10 cellular contexts compared by ENCODE assay signal in the genomic region with DNA sequence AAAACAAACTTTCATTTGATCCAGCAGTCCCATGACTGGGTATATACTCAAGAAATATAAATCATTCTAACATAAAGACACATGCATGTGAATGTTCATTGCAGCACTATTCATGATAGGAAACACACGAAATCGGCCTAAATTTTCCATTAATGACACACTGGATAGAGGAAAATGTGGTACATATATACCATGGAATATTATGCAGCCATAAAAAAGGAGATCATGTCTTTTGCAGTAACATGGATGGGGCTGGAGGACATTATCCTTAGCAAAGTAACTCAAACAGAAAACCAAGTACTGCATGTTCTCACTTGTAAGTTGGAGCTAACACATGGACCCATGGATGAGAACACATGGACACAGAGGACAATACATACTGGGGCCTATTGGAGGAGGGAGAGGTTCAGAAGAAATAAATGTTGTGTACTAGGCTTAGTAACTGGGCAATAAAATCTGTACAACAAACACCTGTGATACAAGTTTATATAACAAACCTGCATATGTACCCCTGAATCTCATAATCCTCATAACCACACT.
"Had no signal": no experiment of that assay in that cellular context is flagged by ENCODE, and none has a peak within 500 bp of the region (broad histone marks: within the 10 kb centered on the region; RNA-seq: fewer than 3 reads in every experiment).

No MANE protein-coding gene starts in this region.

- H3K27ac ChIP-seq: GM23248, HL-60, KMS-11 had no signal

- H2AFZ ChIP-seq: GM23248 had no signal

- H3K9ac ChIP-seq: GM23248, KMS-11 had no signal

- DNase-seq: GM23248, H9, HCEC 1CT, HFFc6, IMR-90, KBM-7 had no signal

- FAIRE-seq: H1, H54 had no signal

- H3K4me3 ChIP-seq: GM23248 had no signal

- H3K4me2 ChIP-seq: KMS-11 had no signal
